ENCODE assay signal across 9 cellular contexts in the genomic region with DNA sequence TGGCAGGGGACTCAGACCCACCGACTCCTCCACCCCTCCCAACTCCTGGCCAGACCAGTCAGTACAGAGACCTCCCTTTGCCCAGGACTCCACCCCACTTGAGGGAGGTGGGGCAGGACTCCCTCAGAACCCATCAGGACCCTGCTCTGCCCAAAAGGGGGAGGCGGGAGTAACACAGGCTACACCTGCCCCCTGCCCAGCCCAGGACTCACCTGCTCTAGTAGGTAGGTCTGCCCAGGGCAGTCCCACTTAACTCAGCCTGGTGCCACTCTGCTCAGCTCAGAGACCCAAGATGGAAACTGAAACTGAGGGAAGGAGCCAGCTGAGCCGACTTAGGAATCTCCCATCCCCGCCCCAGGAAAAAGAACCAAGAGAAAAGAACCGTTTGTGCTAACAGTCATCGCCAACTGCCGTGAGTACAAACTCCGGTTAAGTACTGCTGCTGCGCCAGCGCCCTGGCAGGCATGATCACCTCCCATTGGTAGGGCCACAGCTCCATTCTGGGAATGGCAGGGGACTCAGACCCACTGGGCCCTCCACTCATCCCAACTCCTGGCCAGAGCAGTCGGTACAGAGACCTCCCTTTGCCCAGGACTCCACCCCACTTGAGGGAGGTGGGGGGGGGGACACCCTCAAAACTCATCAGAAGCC. TPM values are rescaled to one million over a fixed set of nuclear protein-coding genes. Genes with fewer than 3 reads are reported as not detected.
A peak's percentile ranks its signal among the peaks of the same experiment; 100 is the strongest.
DNase-seq lines count a peak whose midpoint lies in the region; ATAC-seq and TF ChIP-seq lines count a peak whose summit lies in the region.
"Had no signal": no experiment of that assay in that cellular context is flagged by ENCODE, and none has a peak within 500 bp of the region (broad histone marks: within the 10 kb centered on the region; RNA-seq: fewer than 3 reads in every experiment).

No MANE protein-coding gene starts in this region.

- no peak for TF ChIP-seq POLR2A in body of pancreas (IDR thresholded peaks at IDR 0.05)

- POLR2A ChIA-PET in activated CD4-positive, alpha-beta T cell treated with anti-CD3 and anti-CD28 coated beads for 36 hours (lab: Charles Lee) = interaction anchor here (0.5 to 1.5 kb wide), 5 partner anchors 9 to 146 kb away, joined by 3 to 4 read pairs (median 4); partner anchors contain the start of genes KAT2A and NKIRAS2

- H3K27ac Mint-ChIP-seq in activated CD4-positive, alpha-beta T cell treated with anti-CD3 and anti-CD28 coated beads for 36 hours = peak overlapping the region; percentile 97

- H3K4me1 ChIP-seq in body of pancreas (peaks cover 35% of the 10 kb centered on the region), left lung (peaks cover 13 to 35% of the 10 kb centered on the region in 2 donors)

- H3K36me3 Mint-ChIP-seq in activated CD4-positive, alpha-beta T cell treated with anti-CD3 and anti-CD28 coated beads for 36 hours (ENCODE audit: low read depth) = peaks cover 21% of the 10 kb centered on the region

- H3K27me3 Mint-ChIP-seq in activated CD4-positive, alpha-beta T cell treated with anti-CD3 and anti-CD28 coated beads for 36 hours = no peaks in the 10 kb centered on the region

- WGBS in body of pancreas, 2 donors = 0 to 7% methylated on average over 8 to 11 of the region's 11 CpGs

- H3K4me1 Mint-ChIP-seq in activated CD4-positive, alpha-beta T cell treated with anti-CD3 and anti-CD28 coated beads for 36 hours = peaks cover 35% of the 10 kb centered on the region

- H3K27me3 ChIP-seq in MG63 = no peaks in the 10 kb centered on the region
- no peaks in the 10 kb centered on the region for H3K27me3 ChIP-seq in body of pancreas
- H3K27me3 ChIP-seq in left lung = no peaks in the 10 kb centered on the region

- H3K9me3 ChIP-seq in MG63 (no peaks in the 10 kb centered on the region), body of pancreas (no peaks in the 10 kb centered on the region), left lung (no peaks in the 10 kb centered on the region)

- H3K36me3 ChIP-seq in MG63 = peaks cover 32% of the 10 kb centered on the region
- no peaks in the 10 kb centered on the region for H3K36me3 ChIP-seq in body of pancreas (replicated peaks in 1 of 2; ENCODE audit: insufficient read depth in 1 of 2, low read depth in 2 of 2)
- peaks cover 0 to 29% of the 10 kb centered on the region in 2 donors for H3K36me3 ChIP-seq in left lung

- TF ChIP-seq CTCF in body of pancreas (IDR thresholded peaks at IDR 0.05) = no peak
- no peak for TF ChIP-seq CTCF in left lung (IDR thresholded peaks at IDR 0.05)

- peak; percentile 9 for ATAC-seq in activated CD4-positive, alpha-beta T cell treated with anti-CD3 and anti-CD28 coated beads for 36 hours
- ATAC-seq in body of pancreas = peak; percentile 34
- ATAC-seq in left lung = peak; percentile 48

- CTCF ChIA-PET in activated CD4-positive, alpha-beta T cell treated with anti-CD3 and anti-CD28 coated beads for 36 hours (lab: Charles Lee) = interaction anchor here (0.6 to 3.4 kb wide), 14 partner anchors 8 to 1793 kb away, joined by 3 to 22 read pairs (median 6); partner anchors contain the start of genes CNP, DHX8, DNAJC7 and KAT2A

- peak; percentile 60 for DNase-seq in activated CD4-positive, alpha-beta T cell treated with anti-CD3 and anti-CD28 coated beads for 36 hours
- DNase-seq in activated CD4-positive, alpha-beta T cell treated with anti-CD3 and anti-CD28 coated beads for 4 hours = no peak
- DNase-seq in MG63 (peak; percentile 60), body of pancreas (peak; percentile 56 to 68 (median 58)), left lung (peak in 1 of 2 donors; percentile 74), substantia nigra (lab: John Stamatoyannopoulos, UW) (peak in 14 of 49 donors; percentile 27 to 77 (median 52)), NCI-H2171 treated with DMSO at 0.1 percent for 48 hours (lab: John Stamatoyannopoulos, UW) (no peak), NCI-H2081 (lab: John Stamatoyannopoulos, UW) (no peak)

- H3K27ac ChIP-seq in body of pancreas (peak overlapping the region; percentile 79 to 90 (median 84)), left lung (peak overlapping the region; percentile 90 to 91), substantia nigra (ENCODE audit: low read depth, low read length, poor library complexity, severe bottlenecking) (peak overlapping the region; percentile 73)
- H3K27ac ChIP-seq: cardiac muscle cell had no signal

- peak overlapping the region; percentile 77 for H3K4me3 Mint-ChIP-seq in activated CD4-positive, alpha-beta T cell treated with anti-CD3 and anti-CD28 coated beads for 36 hours

- peak overlapping the region; percentile 52 for H3K4me3 ChIP-seq in MG63
- H3K4me3 ChIP-seq in body of pancreas = peak overlapping the region; percentile 17 to 31
- H3K4me3 ChIP-seq in left lung = peak overlapping the region; percentile 39 to 55
- H3K4me3 ChIP-seq: cardiac muscle cell had no signal

- no peaks in the 10 kb centered on the region for H3K9me3 Mint-ChIP-seq in activated CD4-positive, alpha-beta T cell treated with anti-CD3 and anti-CD28 coated beads for 36 hours (ENCODE audit: low read depth)

- intact Hi-C loops in activated CD4-positive, alpha-beta T cell treated with anti-CD3 and anti-CD28 coated beads for 36 hours (cut with DNase I, micrococcal nuclease) = loop anchor here (1.0 to 5.0 kb wide), 4 partner anchors 9 to 193 kb away; partner anchors contain the start of genes RAB5C (in 2 of the 2), ACLY (in 1 of the 2), KAT2A (in 1 of the 2) and STAT5A (in 1 of the 2)
- intact Hi-C loops in body of pancreas (cut with DNase I) (loop anchor here (5.0 kb wide), 1 partner anchor 40 kb away; no protein-coding TSS in a partner anchor), left lung (cut with DNase I) (loop anchor here in 1 of 2 donors (10.0 kb wide), 1 partner anchor 87 kb away; the partner anchor contains the start of gene NKIRAS2)

RNA-seq across cellular contexts. Expression of gene DHX58, which starts 0.5 kb away (rescaled TPM):
- total RNA-seq in activated CD4-positive, alpha-beta T cell treated with anti-CD3 and anti-CD28 coated beads for 36 hours = 10 to 100 TPM; 23.8 to 31.1 TPM
- 1.0 and 3.2 TPM in 2 replicates for total RNA-seq in MG63 (2014; rRNA removed; shearing (Covaris generic); ENCODE audit: low replicate concordance)
- total RNA-seq in body of pancreas = 10 to 100 TPM in 1 of 2 donors, 1 to 10 TPM in 1; 5.7 to 19.1 TPM
- total RNA-seq in left lung = 10 to 100 TPM; 21.6 TPM

RNA-seq across cellular contexts. Expression of gene KAT2A, which starts 9.1 kb away (rescaled TPM):
- 10 to 100 TPM; 46.2 to 54.8 TPM for total RNA-seq in activated CD4-positive, alpha-beta T cell treated with anti-CD3 and anti-CD28 coated beads for 36 hours
- 30.5 and 47.4 TPM in 2 replicates for total RNA-seq in MG63 (2014; rRNA removed; shearing (Covaris generic); ENCODE audit: low replicate concordance)
- 10 to 100 TPM; 50.6 to 58.7 TPM for total RNA-seq in body of pancreas
- 10 to 100 TPM; 39.9 to 46.8 TPM for total RNA-seq in left lung

RNA-seq across cellular contexts. Expression of gene HSPB9, which starts 10.6 kb away (rescaled TPM):
- under 1 TPM; 0.09 to 0.11 TPM for total RNA-seq in activated CD4-positive, alpha-beta T cell treated with anti-CD3 and anti-CD28 coated beads for 36 hours
- not detected in 2 replicates for total RNA-seq in MG63 (2014; rRNA removed; shearing (Covaris generic); ENCODE audit: low replicate concordance)
- total RNA-seq in body of pancreas (1 to 10 TPM in 1 of 2 donors, not detected in 1; 1.8 TPM), left lung (not detected)

RNA-seq across cellular contexts. Expression of gene ZNF385C, which starts 13.8 kb away (rescaled TPM):
- under 1 TPM; 0.23 to 0.30 TPM for total RNA-seq in activated CD4-positive, alpha-beta T cell treated with anti-CD3 and anti-CD28 coated beads for 36 hours
- not detected in 2 replicates for total RNA-seq in MG63 (2014; rRNA removed; shearing (Covaris generic); ENCODE audit: low replicate concordance)
- total RNA-seq in body of pancreas (1 to 10 TPM in 1 of 2 donors, not detected in 1; 1.3 TPM), left lung (under 1 TPM; 0.31 to 0.50 TPM)

RNA-seq across cellular contexts. Expression of gene RAB5C, which starts 42.8 kb away (rescaled TPM):
- 10 to 100 TPM; 32.0 to 47.3 TPM for total RNA-seq in activated CD4-positive, alpha-beta T cell treated with anti-CD3 and anti-CD28 coated beads for 36 hours
- 125 and 198 TPM in 2 replicates for total RNA-seq in MG63 (2014; rRNA removed; shearing (Covaris generic); ENCODE audit: low replicate concordance)
- 10 to 100 TPM; 21.1 to 37.1 TPM for total RNA-seq in body of pancreas
- total RNA-seq in left lung = 100 to 1,000 TPM; 139 to 188 TPM

Comparison
In these comparisons a context has a peak if more than half of its experiments do, and no peak if none do; other contexts are left out.
1. DNase-seq: peak in activated CD4-positive, alpha-beta T cell treated with anti-CD3 and anti-CD28 coated beads for 36 hours (single experiment), MG63 (single experiment) and body of pancreas (4 of 4); none in activated CD4-positive, alpha-beta T cell treated with anti-CD3 and anti-CD28 coated beads for 4 hours (0 of 2), NCI-H2171 treated with DMSO at 0.1 percent for 48 hours (single experiment) and NCI-H2081 (0 of 2).
2. Peak in every context shown above with its lines, with median percentiles within 50 percentile points of each other: ATAC-seq, H3K4me3 ChIP-seq and H3K27ac ChIP-seq.